In genomic region chr7:66655826-66656500, GRCh38 we compare ENCODE assay signal across 8 cellular contexts. TPM values are rescaled to one million over a fixed set of nuclear protein-coding genes. Genes with fewer than 3 reads are reported as not detected.
DNase-seq lines count a peak whose midpoint lies in the region; ATAC-seq and TF ChIP-seq lines count a peak whose summit lies in the region.
"Not testable (repeated sequence)": the region's sequence is repeated elsewhere in the genome, so short reads cannot be mapped to it uniquely, and the experiment has no call there.

No MANE protein-coding gene starts in this region.

- not testable (repeated sequence) for H3K36me3 ChIP-seq in Panc1 (ENCODE audit: control insufficient read depth, insufficient read depth, low read length); skeletal muscle satellite cell (ENCODE audit: insufficient read depth, low read length)

- H2BK12ac ChIP-seq in H9 (ENCODE audit: insufficient read length, low read depth, low read length) = not testable (repeated sequence)

- not testable (repeated sequence) for H3K18ac ChIP-seq in H9 (ENCODE audit: insufficient read length, low read depth, low read length)

- POLR2A ChIA-PET in Panc1 (lab: Charles Lee) = not testable (repeated sequence)
- POLR2A ChIA-PET in activated CD8-positive, alpha-beta T cell treated with anti-CD3 and anti-CD28 coated beads, Interleukin-2, amount 10 ng/mL, durations not matched to agents 7 days and 5 days (lab: Charles Lee) = interaction anchor here (0.8 to 2.4 kb wide), 2 partner anchors 28 to 84 kb away, joined by 3 to 14 read pairs; partner anchors contain the start of genes KCTD7 and RABGEF1
- POLR2A ChIA-PET in MCF 10A (lab: Yijun Ruan, JAX) = interaction anchor here (0.6 to 4.5 kb wide), 14 partner anchors 10 to 906 kb away, joined by 3 to 56 read pairs (median 9); partner anchors contain the start of genes KCTD7, RABGEF1 and SBDS

- not testable (repeated sequence) for H2BK15ac ChIP-seq in H9 (ENCODE audit: low read depth, low read length)

- not testable (repeated sequence) for H2AK5ac ChIP-seq in H9 (ENCODE audit: insufficient read length, low read length)

- not testable (repeated sequence) for H3K23me2 ChIP-seq in H9 (ENCODE audit: insufficient read length, low read depth, low read length, poor library complexity, severe bottlenecking)

- H4K8ac ChIP-seq in H9 (replicated peaks; ENCODE audit: insufficient read length, low read depth, low read length) = not testable (repeated sequence)

- H3K9me3 ChIP-seq in H9 (ENCODE audit: control insufficient read depth, low read depth, low read length); Panc1 (ENCODE audit: control insufficient read depth, insufficient read depth, low read depth, low read length); skeletal muscle satellite cell (replicated peaks; ENCODE audit: low read length): not testable (repeated sequence)

- not testable (repeated sequence) for H3K27me3 Mint-ChIP-seq in H9 (ENCODE audit: low read depth); activated CD8-positive, alpha-beta T cell treated with anti-CD3 and anti-CD28 coated beads, Interleukin-2, amount 10 ng/mL, durations not matched to agents 7 days and 5 days (ENCODE audit: low read depth); MCF 10A (ENCODE audit: insufficient read depth, unreplicated experiment); memory B cell

- H2BK120ac ChIP-seq in H9 (ENCODE audit: low read depth, low read length, poor library complexity, severe bottlenecking) = not testable (repeated sequence)

- not testable (repeated sequence) for H3K36me3 Mint-ChIP-seq in H9 (ENCODE audit: insufficient read depth in 1 of 3, low read depth in 3 of 3); activated CD8-positive, alpha-beta T cell treated with anti-CD3 and anti-CD28 coated beads, Interleukin-2, amount 10 ng/mL, durations not matched to agents 7 days and 5 days (ENCODE audit: low read depth); memory B cell
- H3K36me3 Mint-ChIP-seq in MCF 10A (ENCODE audit: insufficient read depth, unreplicated experiment) = peaks cover 19% of the 10 kb centered on the region

- not testable (repeated sequence) for H3K9me3 Mint-ChIP-seq in H9; activated CD8-positive, alpha-beta T cell treated with anti-CD3 and anti-CD28 coated beads, Interleukin-2, amount 10 ng/mL, durations not matched to agents 7 days and 5 days (ENCODE audit: insufficient read depth); MCF 10A (ENCODE audit: unreplicated experiment); memory B cell

- not testable (repeated sequence) for H3K79me1 ChIP-seq in H9 (ENCODE audit: insufficient read depth, low read depth, low read length, poor library complexity, severe bottlenecking)

- H3K23ac ChIP-seq in H9 (ENCODE audit: insufficient read length, low read depth, low read length) = not testable (repeated sequence)

- DNase-seq in AG10803 (ENCODE audit: low read depth) = peak; percentile 73
- DNase-seq in H9; Panc1 (ENCODE audit: low read depth, low spot score); activated CD8-positive, alpha-beta T cell treated with anti-CD3 and anti-CD28 coated beads, Interleukin-2, amount 10 ng/mL, durations not matched to agents 7 days and 5 days; MCF 10A (ENCODE audit: unreplicated experiment); memory B cell (ENCODE audit: low spot score in 2 of 2): not testable (repeated sequence)
- peak; percentile 61 for DNase-seq in fibroblast of peridontal ligament (ENCODE audit: extremely low read depth)

- in situ Hi-C loops in Panc1 (cut with HindIII; ENCODE audit: low pct_unique_long_range_greater_than_20kb, low sequenced_read_pairs) = not testable (repeated sequence)

- H4K91ac ChIP-seq in H9 (ENCODE audit: insufficient read length, low read depth, low read length) = not testable (repeated sequence)

- H4K20me1 ChIP-seq in H9 (ENCODE audit: control insufficient read depth, insufficient read depth, insufficient read length) = not testable (repeated sequence)

- not testable (repeated sequence) for H3T11ph ChIP-seq in H9 (ENCODE audit: low read length)

- H4K5ac ChIP-seq in H9 (ENCODE audit: insufficient read length, low read depth, low read length) = not testable (repeated sequence)

- not testable (repeated sequence) for H3K56ac ChIP-seq in H9 (ENCODE audit: insufficient read length, low read depth, low read length)

- not testable (repeated sequence) for H3K4ac ChIP-seq in H9 (ENCODE audit: low read depth, low read length)

- not testable (repeated sequence) for H3K79me2 ChIP-seq in H9 (ENCODE audit: insufficient read depth, low read length)

- CTCF ChIA-PET in Panc1 (lab: Charles Lee); activated CD8-positive, alpha-beta T cell treated with anti-CD3 and anti-CD28 coated beads, Interleukin-2, amount 10 ng/mL, durations not matched to agents 7 days and 5 days (lab: Charles Lee): not testable (repeated sequence)
- CTCF ChIA-PET in MCF 10A (lab: Yijun Ruan, JAX) = interaction anchor here (1.0 to 1.6 kb wide), 3 partner anchors 13 to 99 kb away, joined by 3 to 4 read pairs (median 4); no protein-coding TSS in a partner anchor

- not testable (repeated sequence) for H3K27me3 ChIP-seq in H9 (ENCODE audit: insufficient read depth, low read length); Panc1 (ENCODE audit: control insufficient read depth, insufficient read depth, low read length); skeletal muscle satellite cell (ENCODE audit: control insufficient read depth, insufficient read depth, low read length)

- H3K4me2 ChIP-seq in H9 (ENCODE audit: insufficient read depth, insufficient read length, low read length) = not testable (repeated sequence)
- H3K4me2 ChIP-seq in skeletal muscle satellite cell (ENCODE audit: low read length) = peak overlapping the region; percentile 97

- H3K9ac ChIP-seq in H9 (ENCODE audit: extremely low read depth, insufficient read length, low read length) = not testable (repeated sequence)
- peak overlapping the region; percentile 98 for H3K9ac ChIP-seq in skeletal muscle satellite cell (ENCODE audit: low read depth, low read length)

- H3K27ac Mint-ChIP-seq in H9 = peak overlapping the region in 2 of 3 experiments; percentile 35 to 64; a peak in 2 of 7 replicates
- not testable (repeated sequence) for H3K27ac Mint-ChIP-seq in activated CD8-positive, alpha-beta T cell treated with anti-CD3 and anti-CD28 coated beads, Interleukin-2, amount 10 ng/mL, durations not matched to agents 7 days and 5 days
- peak overlapping the region; percentile 97 for H3K27ac Mint-ChIP-seq in MCF 10A (ENCODE audit: low read depth, unreplicated experiment)
- peak overlapping the region; percentile 77 for H3K27ac Mint-ChIP-seq in memory B cell

- intact Hi-C loops in Panc1 (cut with micrococcal nuclease; ENCODE audit: unreplicated experiment) = not testable (repeated sequence)
- intact Hi-C loops in MCF 10A (cut with micrococcal nuclease) = loop anchor here (10.0 kb wide), 1 partner anchor 101 kb away; no protein-coding TSS in a partner anchor

- H3K4me3 Mint-ChIP-seq in H9 (peak overlapping the region; percentile 92 to 96), MCF 10A (ENCODE audit: unreplicated experiment) (peak overlapping the region; percentile 88), memory B cell (peak overlapping the region; percentile 49)
- peak overlapping the region; percentile 55 for H3K4me3 Mint-ChIP-seq in activated CD8-positive, alpha-beta T cell treated with anti-CD3 and anti-CD28 coated beads, Interleukin-2, amount 10 ng/mL, durations not matched to agents 7 days and 5 days

- H3K14ac ChIP-seq in H9 (ENCODE audit: insufficient read depth, low read length) = not testable (repeated sequence)

- peak overlapping the region; percentile 90 for H3K4me3 ChIP-seq in AG10803 (ENCODE audit: low read length)
- H3K4me3 ChIP-seq in Panc1 (ENCODE audit: low read depth in 2 of 2, low read length in 2 of 2) = peak overlapping the region; percentile 72 to 92
- H3K4me3 ChIP-seq in skeletal muscle satellite cell (ENCODE audit: low read length) = peak overlapping the region; percentile 96

- no CpG with 5 or more reads among the region's 11 CpGs for WGBS in H9 (ENCODE audit: extremely low coverage, insufficient read length, low lambda C conversion rate)

- TF ChIP-seq CTCF in AG10803 (conservative IDR thresholded peaks at IDR 0.05; ENCODE audit: low read length); H9 (conservative IDR thresholded peaks at IDR 0.05); Panc1 (IDR thresholded peaks at IDR 0.05); MCF 10A (IDR thresholded peaks at IDR 0.05; ENCODE audit: unreplicated experiment): not testable (repeated sequence)

- TSS peak; percentile 67 for BruUV-seq in Panc1 (replicated peaks; lab: Mats Ljungman, UMichigan)
- not testable (repeated sequence) for BruUV-seq in MCF 10A (replicated peaks; lab: Mats Ljungman, UMichigan)

- ATAC-seq in Panc1; activated CD8-positive, alpha-beta T cell treated with anti-CD3 and anti-CD28 coated beads, Interleukin-2, amount 10 ng/mL, durations not matched to agents 7 days and 5 days; memory B cell (ENCODE audit: low read depth): not testable (repeated sequence)

- not testable (repeated sequence) for H3K4me1 ChIP-seq in H9 (ENCODE audit: insufficient read depth, low read length); Panc1 (ENCODE audit: control insufficient read depth, insufficient read depth, low read length); skeletal muscle satellite cell (ENCODE audit: control insufficient read depth, insufficient read depth, low read length)

- H2BK20ac ChIP-seq in H9 (ENCODE audit: low read depth, low read length, poor library complexity, severe bottlenecking) = not testable (repeated sequence)

- not testable (repeated sequence) for H2BK5ac ChIP-seq in H9 (ENCODE audit: insufficient read length, low read length)

- not testable (repeated sequence) for H2AFZ ChIP-seq in H9 (ENCODE audit: low read length)

- not testable (repeated sequence) for H3K27ac ChIP-seq in H9 (ENCODE audit: insufficient read length, low read depth, low read length)
- H3K27ac ChIP-seq in Panc1 (ENCODE audit: low read length) = peak overlapping the region; percentile 93; the same call in 1 of the 2 replicates

- H3K4me1 Mint-ChIP-seq in H9 (peaks cover 4 to 12% of the 10 kb centered on the region in 2 experiments), MCF 10A (ENCODE audit: insufficient read depth, unreplicated experiment) (peaks cover 13% of the 10 kb centered on the region), memory B cell (peaks cover 17% of the 10 kb centered on the region)
- peaks cover 26% of the 10 kb centered on the region for H3K4me1 Mint-ChIP-seq in activated CD8-positive, alpha-beta T cell treated with anti-CD3 and anti-CD28 coated beads, Interleukin-2, amount 10 ng/mL, durations not matched to agents 7 days and 5 days (ENCODE audit: low read depth)

RNA-seq across cellular contexts. Expression of gene KCTD7, which starts 27.3 kb away (rescaled TPM):
- 8.9 and 10.0 TPM in 2 replicates for total RNA-seq in H9 (2021)
- total RNA-seq in Panc1 (2021; ENCODE audit: unreplicated experiment) = 28.0 TPM
- 22.4 TPM for polyA plus RNA-seq in Panc1 (2012; ENCODE audit: insufficient read length)
- 10 to 100 TPM; 31.1 to 32.6 TPM for total RNA-seq in activated CD8-positive, alpha-beta T cell treated with anti-CD3 and anti-CD28 coated beads, Interleukin-2, amount 10 ng/mL, durations not matched to agents 7 days and 5 days
- total RNA-seq in MCF 10A (2022) = 3.7 and 5.5 TPM in 2 replicates
- 5.1 and 7.6 TPM in 2 replicates for total RNA-seq in skeletal muscle satellite cell (2012; rRNA removed)
